Comparison of ENCODE assay signal across 8 cellular contexts in genomic region chr4:55346851-55347255, GRCh38. TPM values are rescaled to one million over a fixed set of nuclear protein-coding genes. Genes with fewer than 3 reads are reported as not detected.
A peak's percentile ranks its signal among the peaks of the same experiment; 100 is the strongest.
DNase-seq lines count a peak whose midpoint lies in the region; ATAC-seq and TF ChIP-seq lines count a peak whose summit lies in the region.

No MANE protein-coding gene starts in this region.

- H3K36me3 ChIP-seq in BLaER1 (peaks cover 13% of the 10 kb centered on the region; the same call in 1 of the 2 replicates), mammary epithelial cell (ENCODE audit: insufficient read depth, low read length) (no peaks in the 10 kb centered on the region), mesodermal cell (ENCODE audit: control insufficient read depth, insufficient read depth, low read length) (peaks cover 4% of the 10 kb centered on the region)

- H3K9me3 ChIP-seq in BLaER1 (peaks cover 8% of the 10 kb centered on the region; the same call in 1 of the 2 replicates), mammary epithelial cell (replicated peaks; ENCODE audit: insufficient read depth, low read length) (no peaks in the 10 kb centered on the region), mesodermal cell (ENCODE audit: control insufficient read depth, low read length) (no peaks in the 10 kb centered on the region)

- H4K20me1 ChIP-seq in BLaER1 = no peaks in the 10 kb centered on the region
- no peaks in the 10 kb centered on the region for H4K20me1 ChIP-seq in mammary epithelial cell (ENCODE audit: insufficient read depth, low read length)

- DNase-seq in mammary epithelial cell = no peak
- no peak for DNase-seq in SK-N-DZ (ENCODE audit: low spot score)
- no peak for DNase-seq in stimulated activated CD4-positive, alpha-beta T cell treated with anti-CD3 and anti-CD28 coated beads, Interleukin-4, amount 100 ng/mL, for 24 hours
- DNase-seq in stimulated activated CD4-positive, alpha-beta T cell treated with anti-CD3 and anti-CD28 coated beads, Interleukin-12 subunit alpha, Interleukin-12 subunit beta, amount 100 ng/mL, for 4 hours = no peak

- WGBS in mammary epithelial cell (ENCODE audit: low coverage, missing lambda C conversion rate) = 46% methylated on average over 16 of the region's 16 CpGs
- WGBS in mesodermal cell (ENCODE audit: insufficient coverage in 2 of 2), 2 experiments = 33 to 44% methylated on average over 11 to 14 of the region's 16 CpGs

- BruUV-seq in mammary epithelial cell (replicated peaks; lab: Mats Ljungman, UMichigan) = TSS peak; percentile 20

- dilution Hi-C loops in mammary epithelial cell (cut with HindIII; ENCODE audit: low sequenced_read_pairs) = no loop called here

- no peak for TF ChIP-seq CTCF in mammary epithelial cell (conservative IDR thresholded peaks at IDR 0.05 in 1 of 2, IDR thresholded peaks at IDR 0.05 in 1 of 2; ENCODE audit: extremely low read depth in 1 of 2, insufficient read depth in 1 of 2, low read depth in 1 of 2, low read length in 2 of 2)

- H3K4me1 ChIP-seq in BLaER1 (peaks cover 20% of the 10 kb centered on the region), mammary epithelial cell (ENCODE audit: insufficient read depth, low read length) (peaks cover 9% of the 10 kb centered on the region), mesodermal cell (ENCODE audit: control insufficient read depth, insufficient read depth, low read length, poor library complexity, severe bottlenecking) (no peaks in the 10 kb centered on the region)

- H3K27me3 ChIP-seq in BLaER1 (no peaks in the 10 kb centered on the region), mammary epithelial cell (ENCODE audit: insufficient read depth, low read length) (no peaks in the 10 kb centered on the region)

- H3K4me3 ChIP-seq in BLaER1 (peak overlapping the region; percentile 79), mammary epithelial cell (replicated peaks in 1 of 3; ENCODE audit: insufficient read depth in 1 of 3, low read depth in 2 of 3, low read length in 3 of 3) (peak overlapping the region; percentile 78 to 97 (median 81)), mesodermal cell (ENCODE audit: extremely low read depth, insufficient read depth, low read length, poor library complexity, severe bottlenecking) (peak overlapping the region; percentile 60)

- no peaks in the 10 kb centered on the region for H3K79me2 ChIP-seq in mammary epithelial cell (ENCODE audit: insufficient read depth, low read length)

- peak overlapping the region; percentile 96 for H3K4me2 ChIP-seq in BLaER1
- H3K4me2 ChIP-seq in mammary epithelial cell (ENCODE audit: insufficient read depth, low read depth, low read length) = peak overlapping the region; percentile 99

- in situ Hi-C loops in mammary epithelial cell (cut with MboI; ENCODE audit: low sequenced_read_pairs in 2 of 2) = no loop called here

- H2AFZ ChIP-seq in mammary epithelial cell (ENCODE audit: low read depth, low read length) = peak overlapping the region; percentile 100

- intact Hi-C loops in mammary epithelial cell (cut with micrococcal nuclease) = loop anchor here (1.0 to 5.0 kb wide), 7 partner anchors 11 to 520 kb away; partner anchors contain the start of gene NMU

- H3K9ac ChIP-seq in BLaER1 = peak overlapping the region; percentile 88
- H3K9ac ChIP-seq in mammary epithelial cell (ENCODE audit: insufficient read depth, low read length) = peak overlapping the region; percentile 81

- CTCF ChIA-PET in mammary epithelial cell (lab: Charles Lee; ENCODE audit: low non-redundant PET) = no interaction called here

- H3K27ac ChIP-seq in BLaER1 (peak overlapping the region; percentile 90), mammary epithelial cell (ENCODE audit: insufficient read depth, low read depth, low read length) (peak overlapping the region; percentile 43), mesodermal cell (ENCODE audit: low read depth, low read length, severe bottlenecking) (peak overlapping the region; percentile 52)

- ATAC-seq in HG03196 (IDR thresholded peaks at IDR 0.05; ENCODE audit: unreplicated experiment) (peak; percentile 1), GM19328 (IDR thresholded peaks at IDR 0.05; ENCODE audit: unreplicated experiment) (no peak)

RNA-seq across cellular contexts. Expression of gene SRD5A3, which starts 0.8 kb away (rescaled TPM):
- 10 to 100 TPM; 12.1 to 12.5 TPM for total RNA-seq in mammary epithelial cell
- polyA plus RNA-seq in mammary epithelial cell = 8.3 TPM
- 22.0 TPM for polyA minus RNA-seq in mammary epithelial cell
- 22.1 TPM for polyA plus RNA-seq in mesodermal cell (2013, experiment 1 of 2)
- polyA plus RNA-seq in mesodermal cell (2013, experiment 2 of 2) = 16.7 TPM
- 1.9 and 2.9 TPM in 2 replicates for polyA plus RNA-seq in SK-N-DZ (2014; cell fraction: cytosol; rRNA removed)
- polyA plus RNA-seq in SK-N-DZ (2014; cell fraction: nucleus; rRNA removed) = 0.51 and 1.6 TPM in 2 replicates

RNA-seq across cellular contexts. Expression of gene TMEM165, which starts 48.9 kb away (rescaled TPM):
- total RNA-seq in mammary epithelial cell = 100 to 1,000 TPM; 101 to 121 TPM
- polyA plus RNA-seq in mammary epithelial cell = 57.2 TPM
- polyA minus RNA-seq in mammary epithelial cell = 178 TPM
- 76.6 TPM for polyA plus RNA-seq in mesodermal cell (2013, experiment 1 of 2)
- 71.7 TPM for polyA plus RNA-seq in mesodermal cell (2013, experiment 2 of 2)
- 54.5 and 61.5 TPM in 2 replicates for polyA plus RNA-seq in SK-N-DZ (2014; cell fraction: cytosol; rRNA removed)
- 50.6 and 59.4 TPM in 2 replicates for polyA plus RNA-seq in SK-N-DZ (2014; cell fraction: nucleus; rRNA removed)
